ENCODE assay signal across 17 cellular contexts in genomic region chr1:93713247-93713764, GRCh38. TPM values are rescaled to one million over a fixed set of nuclear protein-coding genes. Genes with fewer than 3 reads are reported as not detected.
DNase-seq lines count a peak whose midpoint lies in the region; ATAC-seq, FAIRE-seq and TF ChIP-seq lines count a peak whose summit lies in the region.
"Had no signal": no experiment of that assay in that cellular context is flagged by ENCODE, and none has a peak within 500 bp of the region (broad histone marks: within the 10 kb centered on the region; RNA-seq: fewer than 3 reads in every experiment).

No MANE protein-coding gene starts in this region.

- intact Hi-C loops in psoas muscle (cut with DNase I), result no loop called here

- peak; percentile 44 for FAIRE-seq in GM12892 (lab: Jason Lieb, UNC)

- 0 out of 22 replicates have a peak, but pooled peaks cover 0 to 3% (median 0%) of the 10 kb centered on the region in 11 experiments for H3K27me3 ChIP-seq in BLaER1 treated with 17β-estradiol and CSF1 and Interleukin-3, amounts not matched to agents 10 nM and 100 nM
- no peaks in the 10 kb centered on the region for H3K27me3 ChIP-seq in psoas muscle (ENCODE audit: insufficient read depth in 3 of 3, low read length in 2 of 3)
- H3K27me3 ChIP-seq in gastroesophageal sphincter, result no peaks in the 10 kb centered on the region

- peaks cover 0 to 19% (median 14%) of the 10 kb centered on the region in 11 experiments; a peak in 18 of 22 replicates for H3K9me3 ChIP-seq in BLaER1 treated with 17β-estradiol and CSF1 and Interleukin-3, amounts not matched to agents 10 nM and 100 nM (replicated peaks in 1 of 11)
- H3K9me3 ChIP-seq in T-helper 17 cell (ENCODE audit: control insufficient read depth, low read length, poor library complexity, severe bottlenecking) (no peaks in the 10 kb centered on the region), psoas muscle (no peaks in the 10 kb centered on the region), gastroesophageal sphincter (peaks cover 0 to 9% (median 0%) of the 10 kb centered on the region in 3 donors)

- H3K27ac Mint-ChIP-seq in T-helper 17 cell (peak overlapping the region; percentile 41), progenitor cell of endocrine pancreas (peak overlapping the region; percentile 15)
- H3K27ac Mint-ChIP-seq: B cell, H9 had no signal

- TF ChIP-seq POLR2A in GM12892 (IDR thresholded peaks at IDR 0.05; ENCODE audit: low read depth, low read length) (no peak), gastroesophageal sphincter (IDR thresholded peaks at IDR 0.05) (no peak)

- no peak for DNase-seq in GM12892 (ENCODE audit: insufficient read length)
- DNase-seq in T-helper 17 cell, result no peak
- no peak for DNase-seq in progenitor cell of endocrine pancreas (ENCODE audit: low spot score, unreplicated experiment)
- no peak for DNase-seq in psoas muscle
- DNase-seq: CD4-positive, alpha-beta memory T cell; DMS153; H9; IMR-90; NCI-H187; NCI-H2107; NCI-H524; NCI-H82 had no signal

- ATAC-seq in T-helper 17 cell (no peak), psoas muscle (no peak), GM18858 (IDR thresholded peaks at IDR 0.05; ENCODE audit: unreplicated experiment) (no peak), gastroesophageal sphincter (no peak)

- no peak overlapping the region for H3K9ac ChIP-seq in BLaER1 treated with 17β-estradiol and CSF1 and Interleukin-3, amounts not matched to agents 10 nM and 100 nM

- peaks cover 4% of the 10 kb centered on the region for H3K36me3 Mint-ChIP-seq in T-helper 17 cell (ENCODE audit: low read depth)
- no peaks in the 10 kb centered on the region for H3K36me3 Mint-ChIP-seq in progenitor cell of endocrine pancreas (ENCODE audit: insufficient read depth)
- H3K36me3 Mint-ChIP-seq: CD4-positive, alpha-beta memory T cell had no signal

- 0 out of 22 replicates have a peak, but pooled peaks cover 0 to 5% (median 0%) of the 10 kb centered on the region in 11 experiments for H3K36me3 ChIP-seq in BLaER1 treated with 17β-estradiol and CSF1 and Interleukin-3, amounts not matched to agents 10 nM and 100 nM
- H3K36me3 ChIP-seq in psoas muscle (ENCODE audit: insufficient read depth in 1 of 2, low read depth in 1 of 2) (no peaks in the 10 kb centered on the region), gastroesophageal sphincter (no peaks in the 10 kb centered on the region)

- H3K4me2 ChIP-seq in BLaER1 treated with 17β-estradiol and CSF1 and Interleukin-3, amounts not matched to agents 10 nM and 100 nM, result peak overlapping the region in 8 of 11 experiments; percentile 23 to 88 (median 44); a peak in 14 of 22 replicates

- H3K4me1 Mint-ChIP-seq in T-helper 17 cell (peaks cover 34% of the 10 kb centered on the region), progenitor cell of endocrine pancreas (ENCODE audit: low read depth) (peaks cover 44% of the 10 kb centered on the region)

- TF ChIP-seq CTCF in progenitor cell of endocrine pancreas (IDR thresholded peaks at IDR 0.05; ENCODE audit: unreplicated experiment) (no peak), psoas muscle (IDR thresholded peaks at IDR 0.05) (no peak), gastroesophageal sphincter (IDR thresholded peaks at IDR 0.05) (no peak)

- H3K4me3 Mint-ChIP-seq in T-helper 17 cell (no peak overlapping the region), progenitor cell of endocrine pancreas (ENCODE audit: low read depth) (no peak overlapping the region)
- H3K4me3 Mint-ChIP-seq: B cell, H9 had no signal

- H4K20me1 ChIP-seq in BLaER1 treated with 17β-estradiol and CSF1 and Interleukin-3, amounts not matched to agents 10 nM and 100 nM, result no peaks in the 10 kb centered on the region; a peak in 1 of 22 replicates

- H3K27me3 Mint-ChIP-seq in T-helper 17 cell (no peaks in the 10 kb centered on the region), progenitor cell of endocrine pancreas (peaks cover 20% of the 10 kb centered on the region)
- H3K27me3 Mint-ChIP-seq: B cell had no signal

- peak overlapping the region in 1 of 11 experiments; percentile 27; a peak in 2 of 22 replicates for H3K27ac ChIP-seq in BLaER1 treated with 17β-estradiol and CSF1 and Interleukin-3, amounts not matched to agents 10 nM and 100 nM
- H3K27ac ChIP-seq in psoas muscle (no peak overlapping the region), gastroesophageal sphincter (no peak overlapping the region)
- H3K27ac ChIP-seq: HL-60 had no signal

- TF ChIP-seq EP300 in gastroesophageal sphincter (IDR thresholded peaks at IDR 0.05), result no peak

- H3K4me3 ChIP-seq in BLaER1 treated with 17β-estradiol and CSF1 and Interleukin-3, amounts not matched to agents 10 nM and 100 nM, result no peak overlapping the region
- no peak overlapping the region for H3K4me3 ChIP-seq in psoas muscle
- no peak overlapping the region for H3K4me3 ChIP-seq in gastroesophageal sphincter

- peaks cover 34 to 91% (median 77%) of the 10 kb centered on the region in 10 experiments for H3K4me1 ChIP-seq in BLaER1 treated with 17β-estradiol and CSF1 and Interleukin-3, amounts not matched to agents 10 nM and 100 nM
- H3K4me1 ChIP-seq in psoas muscle, result peaks cover 14% of the 10 kb centered on the region
- H3K4me1 ChIP-seq in gastroesophageal sphincter, result peaks cover 0 to 38% (median 2%) of the 10 kb centered on the region in 3 donors

- no peaks in the 10 kb centered on the region for H3K9me3 Mint-ChIP-seq in progenitor cell of endocrine pancreas (ENCODE audit: low read depth)
- H3K9me3 Mint-ChIP-seq: H9 had no signal

RNA-seq across cellular contexts. Expression of gene BCAR3, which starts 31.7 kb away (rescaled TPM):
- 3.5 TPM for polyA plus RNA-seq in GM12892 (2012; ENCODE audit: missing spikeins)
- 1 to 10 TPM in 1 of 2 donors, under 1 TPM in 1; 0.87 to 1.0 TPM for total RNA-seq in T-helper 17 cell
- total RNA-seq in progenitor cell of endocrine pancreas, result 7.1 and 10.5 TPM in 2 replicates
- total RNA-seq in psoas muscle, result 10 to 100 TPM; 16.2 to 34.3 (median 21.1) TPM
- 10 to 100 TPM; 15.8 to 64.1 (median 16.5) TPM for polyA plus RNA-seq in psoas muscle
- total RNA-seq in gastroesophageal sphincter, result 10 to 100 TPM; 33.9 to 40.2 (median 38.3) TPM
